18 cellular contexts compared by ENCODE assay signal in the genomic region with DNA sequence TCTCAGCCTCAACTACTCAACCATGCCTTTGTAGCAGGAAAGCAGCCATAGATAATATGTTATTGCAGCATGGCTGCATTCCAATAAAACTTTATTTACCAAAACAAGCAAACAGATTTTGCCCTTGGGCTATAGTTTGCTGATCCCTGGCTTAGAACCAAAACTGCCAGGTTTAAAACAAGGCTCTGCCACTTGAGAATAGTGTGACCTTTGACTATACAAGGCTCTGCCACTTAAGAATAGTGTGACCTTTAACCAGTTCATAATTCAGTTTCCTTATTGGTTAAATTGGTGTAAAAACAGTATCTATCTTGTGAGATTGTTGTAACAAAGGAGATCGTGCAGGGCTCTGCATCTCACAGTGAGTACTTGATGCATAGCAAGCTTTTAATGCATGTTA.
DNase-seq lines count a peak whose midpoint lies in the region; ATAC-seq, FAIRE-seq and TF ChIP-seq lines count a peak whose summit lies in the region.
"Had no signal": no experiment of that assay in that cellular context is flagged by ENCODE, and none has a peak within 500 bp of the region (broad histone marks: within the 10 kb centered on the region; RNA-seq: fewer than 3 reads in every experiment).

No MANE protein-coding gene starts in this region.

- intact Hi-C loops in pancreas (cut with DNase I), result no loop called here
- intact Hi-C loops in sciatic nerve (cut with DNase I), result no loop called here

- H3K27ac ChIP-seq in HEK293 (ENCODE audit: extremely low read depth, low read depth, low read length) (no peak overlapping the region), pancreas (no peak overlapping the region)

- WGBS in pancreas, 2 donors, result 38 to 42% methylated on average over 1 of the region's 1 CpG

- POLR2A ChIA-PET in HEK293 (lab: Yijun Ruan, JAX), result no interaction called here

- no peaks in the 10 kb centered on the region for H3K36me3 ChIP-seq in HEK293 (ENCODE audit: control insufficient read depth in 2 of 2, insufficient read depth in 1 of 2, low read length in 2 of 2)
- H3K36me3 ChIP-seq in pancreas, result no peaks in the 10 kb centered on the region
- H3K36me3 ChIP-seq: BE2C had no signal

- H3K4me1 ChIP-seq in HEK293 (ENCODE audit: control insufficient read depth, insufficient read depth, low read length), result no peaks in the 10 kb centered on the region
- peaks cover 3 to 14% (median 6%) of the 10 kb centered on the region in 3 donors for H3K4me1 ChIP-seq in pancreas
- H3K4me1 ChIP-seq: BE2C had no signal

- no peaks in the 10 kb centered on the region for H3K9me3 ChIP-seq in HEK293 (ENCODE audit: control insufficient read depth, insufficient read depth, low read depth, low read length)
- no peaks in the 10 kb centered on the region for H3K9me3 ChIP-seq in pancreas
- H3K9me3 ChIP-seq: BE2C had no signal

- no peak for TF ChIP-seq CTCF in HEK293 (tag by site-specific recombination; IDR thresholded peaks at IDR 0.05)
- TF ChIP-seq CTCF in pancreas (IDR thresholded peaks at IDR 0.05), result no peak

- CTCF ChIA-PET in HEK293 (lab: Yijun Ruan, JAX), result no interaction called here

- FAIRE-seq in pancreas (lab: Jason Lieb, UNC), result no peak
- FAIRE-seq: A204.1, H54 had no signal

- peak; percentile 74 for DNase-seq in NCI-H345 treated with DMSO at 0.1 percent for 48 hours (lab: John Stamatoyannopoulos, UW; ENCODE audit: unreplicated experiment)
- no peak for DNase-seq in pancreas
- no peak for DNase-seq in DMS 273 treated with DMSO at 0.1 percent for 48 hours (lab: John Stamatoyannopoulos, UW)
- no peak for DNase-seq in sciatic nerve (ENCODE audit: low spot score)
- DNase-seq: ACHN; BE2C; C1 segment of cervical spinal cord; CD4-positive, CD25-positive, alpha-beta regulatory T cell; CD8-positive, alpha-beta memory T cell; COR-L47; GDM1; HCEC 1CT; HFFc6 had no signal

- H3K4me3 ChIP-seq in HEK293 (ENCODE audit: low read depth, low read length) (no peak overlapping the region), pancreas (no peak overlapping the region)
- H3K4me3 ChIP-seq: GM23338 had no signal

- no peaks in the 10 kb centered on the region for H3K27me3 ChIP-seq in pancreas
- H3K27me3 ChIP-seq: BE2C had no signal

- ATAC-seq in pancreas, result peak in 3 of 4 donors; percentile 21 to 59 (median 43)
- ATAC-seq in sciatic nerve, result no peak
- no peak for ATAC-seq in HG02840 (IDR thresholded peaks at IDR 0.05; ENCODE audit: low FRiP score, unreplicated experiment)
- ATAC-seq: GM23338 had no signal

TF ChIP-seq in HEK293, 187 proteins besides CTCF, POLR2A, EP300 and RAD21:
- no peak for TF ChIP-seq ZNF274 (IDR thresholded peaks at IDR 0.05; ENCODE audit: low read length)
- TF ChIP-seq ZNF274 (tag by site-specific recombination; IDR thresholded peaks at IDR 0.05; ENCODE audit: borderline replicate concordance), result no peak
- no peak for TF ChIP-seq SALL2 (tag by site-specific recombination; IDR thresholded peaks at IDR 0.05; ENCODE audit: borderline replicate concordance)
- TF ChIP-seq FEZF1 (tag by site-specific recombination; IDR thresholded peaks at IDR 0.05), result 0 out of 2 replicates have a peak, but pooled peaks have one; percentile 47
- TF ChIP-seq MEIS1 (CRISPR knock-in tag; IDR thresholded peaks at IDR 0.05; ENCODE audit: borderline replicate concordance), result no peak
- TF ChIP-seq ZFP69B (tag by site-specific recombination; IDR thresholded peaks at IDR 0.05), result no peak

Comparison
In these comparisons a context has a peak if more than half of its experiments do, and no peak if none do; other contexts are left out.
1. ATAC-seq: peak in pancreas (3 of 4); none in sciatic nerve (single experiment) and HG02840 (single experiment).